Comparison of ENCODE assay signal across 8 cellular contexts in the genomic region with DNA sequence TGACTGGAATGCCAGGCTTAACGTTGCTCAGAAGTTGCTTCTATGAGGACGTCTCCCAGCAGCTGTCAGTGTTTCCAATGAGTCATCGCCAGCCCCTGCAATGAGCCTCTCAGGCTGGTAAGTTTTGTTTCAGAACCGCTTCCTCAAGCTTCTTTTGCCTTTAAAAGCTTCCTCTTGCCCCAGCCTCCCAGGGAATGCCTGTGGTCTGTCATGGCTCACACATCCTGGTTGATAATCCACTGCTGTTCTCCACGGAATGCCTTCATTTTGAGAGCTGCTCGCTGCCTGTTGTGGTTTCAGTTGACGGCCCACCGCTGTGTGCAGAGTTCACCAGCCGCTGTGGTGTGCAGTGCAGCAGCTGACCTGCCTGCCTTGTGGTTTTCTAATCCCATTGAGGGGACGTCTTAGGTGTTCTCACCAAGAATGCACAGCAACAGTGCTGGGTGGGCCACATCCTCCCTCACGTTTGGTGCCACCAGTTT.
DNase-seq lines count a peak whose midpoint lies in the region; ATAC-seq and TF ChIP-seq lines count a peak whose summit lies in the region.

No MANE protein-coding gene starts in this region.

- H3K9me3 ChIP-seq in NT2/D1 (ENCODE audit: insufficient read depth, low read length) (no peaks in the 10 kb centered on the region), upper lobe of right lung (no peaks in the 10 kb centered on the region)

- no peak for TF ChIP-seq CTCF in foreskin fibroblast (IDR thresholded peaks at IDR 0.05; ENCODE audit: low read depth, low read length)
- TF ChIP-seq CTCF in upper lobe of right lung (IDR thresholded peaks at IDR 0.05), result no peak

- no peak overlapping the region for H3K9ac ChIP-seq in NT2/D1 (ENCODE audit: insufficient read length, low read depth)

- DNase-seq in NT2/D1 (ENCODE audit: low read depth, low spot score), result peak; percentile 58
- DNase-seq in activated T-cell treated with anti-CD3 and anti-CD28 coated beads for 1 hour (ENCODE audit: low read depth), result peak; percentile 39
- DNase-seq in foreskin fibroblast, result peak; percentile 89 to 92
- DNase-seq in posterior vena cava (ENCODE audit: low spot score), result peak; percentile 78
- peak; percentile 61 for DNase-seq in upper lobe of right lung
- DNase-seq in NCI-H524 treated with DMSO at 0.1 percent for 48 hours (lab: John Stamatoyannopoulos, UW), result no peak

- H3K27ac ChIP-seq in upper lobe of right lung, result no peak overlapping the region

- H3K36me3 ChIP-seq in NT2/D1 (ENCODE audit: insufficient read depth, insufficient read length, low read length), result no peaks in the 10 kb centered on the region
- no peaks in the 10 kb centered on the region for H3K36me3 ChIP-seq in upper lobe of right lung

- no peaks in the 10 kb centered on the region for H3K4me1 ChIP-seq in NT2/D1 (ENCODE audit: insufficient read depth, insufficient read length)
- peaks cover 4% of the 10 kb centered on the region for H3K4me1 ChIP-seq in upper lobe of right lung

- intact Hi-C loops in posterior vena cava (cut with DNase I) (no loop called here), upper lobe of right lung (cut with DNase I) (no loop called here)

- H3K4me3 ChIP-seq in NT2/D1 (ENCODE audit: insufficient read length, low read depth) (no peak overlapping the region), foreskin fibroblast (ENCODE audit: low read depth in 1 of 2, low read length in 2 of 2) (peak overlapping the region; percentile 34 to 37), upper lobe of right lung (no peak overlapping the region)

- ATAC-seq in GM18520 (IDR thresholded peaks at IDR 0.05; ENCODE audit: unreplicated experiment) (peak; percentile 60), HG02840 (IDR thresholded peaks at IDR 0.05; ENCODE audit: low FRiP score, unreplicated experiment) (peak; percentile 78), upper lobe of right lung (peak; percentile 83)

- no peaks in the 10 kb centered on the region for H3K27me3 ChIP-seq in NT2/D1 (ENCODE audit: insufficient read depth, insufficient read length)
- H3K27me3 ChIP-seq in upper lobe of right lung, result no peaks in the 10 kb centered on the region

Comparison
In these comparisons a context has a peak if more than half of its experiments do, and no peak if none do; other contexts are left out.
1. H3K4me3 ChIP-seq: peak in foreskin fibroblast (2 of 2); none in NT2/D1 (single experiment) and upper lobe of right lung (single experiment).
2. Peak in every context shown above with its lines, with median percentiles within 50 percentile points of each other: ATAC-seq.